ENCODE assay signal across 21 cellular contexts in the genomic region with DNA sequence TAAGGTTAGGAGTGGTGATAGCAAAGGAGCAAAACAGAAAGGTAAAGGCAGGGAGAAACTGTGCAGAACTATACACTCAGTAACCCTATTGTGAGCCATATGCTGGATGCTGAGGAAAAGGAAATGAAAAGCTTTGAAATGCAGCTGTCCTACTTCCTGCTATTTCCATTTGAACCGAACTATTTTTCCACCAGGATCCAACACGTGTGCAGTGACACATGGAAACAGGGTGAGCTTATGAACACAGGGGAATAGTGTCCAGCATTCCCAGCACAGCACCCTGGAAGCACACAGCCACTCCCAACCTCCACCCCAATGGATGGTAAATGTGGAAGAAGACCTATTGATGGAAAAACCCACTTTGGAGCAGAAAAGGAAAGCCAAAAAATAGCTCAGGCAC.
"Had no signal": no experiment of that assay in that cellular context is flagged by ENCODE, and none has a peak within 500 bp of the region (broad histone marks: within the 10 kb centered on the region; RNA-seq: fewer than 3 reads in every experiment).

No MANE protein-coding gene starts in this region.

- H3K4me3 Mint-ChIP-seq: activated CD4-positive, alpha-beta T cell treated with anti-CD3 and anti-CD28 coated beads, Interleukin-2, amount 10 ng/mL, durations not matched to agents 7 days and 5 days; activated CD8-positive, alpha-beta T cell treated with anti-CD3 and anti-CD28 coated beads for 36 hours; activated naive CD4-positive, alpha-beta T cell treated with anti-CD3 and anti-CD28 coated beads, Interleukin-2, amount 50 U/mL, for 24 hours; activated T-helper 1 cell treated with anti-CD3 and anti-CD28 coated beads, Interleukin-12 subunit alpha, Interleukin-12 subunit beta, Interleukin-2, Interleukin-4 antibody, amounts not matched to agents 30 ng/mL and 10 ng/mL and 1 ng/mL, durations not matched to agents 14 hours and 24 hours and 36 hours; brain; memory B cell; stimulated activated naive B cell treated with anti-CD40 and anti-IgM and Interleukin-4, amounts not matched to agents 10 μg/mL and 1 μg/mL and 100 μg/mL, for 72 hours had no signal

- DNase-seq: activated CD4-positive, alpha-beta T cell treated with anti-CD3 and anti-CD28 coated beads, Interleukin-2, amount 10 ng/mL, durations not matched to agents 7 days and 5 days; activated CD4-positive, CD25-positive, alpha-beta regulatory T cell treated with anti-CD3 and anti-CD28 coated beads, Interleukin-2, amount 50 U/mL, for 72 hours; activated CD8-positive, alpha-beta T cell treated with anti-CD3 and anti-CD28 coated beads for 36 hours; activated gamma-delta T cell; aorta; foreskin keratinocyte; hippocampal formation; kidney glomerular epithelial cell; nucleus accumbens; stimulated activated CD4-positive, alpha-beta T cell treated with anti-CD3 and anti-CD28 coated beads, Interleukin-15, amount 100 ng/mL, for 24 hours; stimulated activated naive B cell treated with anti-CD40 and anti-IgM and Interleukin-4, amounts not matched to agents 10 μg/mL and 1 μg/mL and 100 μg/mL, for 72 hours; transverse colon; uterus; WERI-Rb-1 had no signal

- H3K27me3 ChIP-seq: foreskin keratinocyte, transverse colon, uterus had no signal

- H3K4me3 ChIP-seq: smooth muscle cell, transverse colon, uterus had no signal

- H3K27ac Mint-ChIP-seq: activated CD4-positive, alpha-beta T cell treated with anti-CD3 and anti-CD28 coated beads, Interleukin-2, amount 10 ng/mL, durations not matched to agents 7 days and 5 days; activated CD8-positive, alpha-beta T cell treated with anti-CD3 and anti-CD28 coated beads for 36 hours; activated naive CD4-positive, alpha-beta T cell treated with anti-CD3 and anti-CD28 coated beads, Interleukin-2, amount 50 U/mL, for 24 hours; activated T-helper 1 cell treated with anti-CD3 and anti-CD28 coated beads, Interleukin-12 subunit alpha, Interleukin-12 subunit beta, Interleukin-2, Interleukin-4 antibody, amounts not matched to agents 30 ng/mL and 10 ng/mL and 1 ng/mL, durations not matched to agents 14 hours and 24 hours and 36 hours; brain; memory B cell; stimulated activated naive B cell treated with anti-CD40 and anti-IgM and Interleukin-4, amounts not matched to agents 10 μg/mL and 1 μg/mL and 100 μg/mL, for 72 hours had no signal

- H3K36me3 ChIP-seq: transverse colon, uterus, WERI-Rb-1 had no signal

- H3K4me2 ChIP-seq: smooth muscle cell had no signal

- H3K27me3 Mint-ChIP-seq: activated CD4-positive, alpha-beta T cell treated with anti-CD3 and anti-CD28 coated beads, Interleukin-2, amount 10 ng/mL, durations not matched to agents 7 days and 5 days; activated CD8-positive, alpha-beta T cell treated with anti-CD3 and anti-CD28 coated beads for 36 hours; activated naive CD4-positive, alpha-beta T cell treated with anti-CD3 and anti-CD28 coated beads, Interleukin-2, amount 50 U/mL, for 24 hours; brain; memory B cell; stimulated activated naive B cell treated with anti-CD40 and anti-IgM and Interleukin-4, amounts not matched to agents 10 μg/mL and 1 μg/mL and 100 μg/mL, for 72 hours had no signal

- ATAC-seq: activated CD8-positive, alpha-beta T cell treated with anti-CD3 and anti-CD28 coated beads for 36 hours; foreskin keratinocyte; sciatic nerve; stimulated activated naive B cell treated with anti-CD40 and anti-IgM and Interleukin-4, amounts not matched to agents 10 μg/mL and 1 μg/mL and 100 μg/mL, for 72 hours had no signal

- H3K9me3 ChIP-seq: transverse colon, uterus had no signal

- H3K36me3 Mint-ChIP-seq: activated naive CD4-positive, alpha-beta T cell treated with anti-CD3 and anti-CD28 coated beads, Interleukin-2, amount 50 U/mL, for 24 hours; brain had no signal

- H3K9me3 Mint-ChIP-seq: activated CD4-positive, alpha-beta T cell treated with anti-CD3 and anti-CD28 coated beads, Interleukin-2, amount 10 ng/mL, durations not matched to agents 7 days and 5 days; activated CD8-positive, alpha-beta T cell treated with anti-CD3 and anti-CD28 coated beads for 36 hours; activated naive CD4-positive, alpha-beta T cell treated with anti-CD3 and anti-CD28 coated beads, Interleukin-2, amount 50 U/mL, for 24 hours; activated T-helper 1 cell treated with anti-CD3 and anti-CD28 coated beads, Interleukin-12 subunit alpha, Interleukin-12 subunit beta, Interleukin-2, Interleukin-4 antibody, amounts not matched to agents 30 ng/mL and 10 ng/mL and 1 ng/mL, durations not matched to agents 14 hours and 24 hours and 36 hours; brain; memory B cell; stimulated activated naive B cell treated with anti-CD40 and anti-IgM and Interleukin-4, amounts not matched to agents 10 μg/mL and 1 μg/mL and 100 μg/mL, for 72 hours had no signal

- H3K4me1 ChIP-seq: foreskin keratinocyte, transverse colon, uterus had no signal

- H3K27ac ChIP-seq: epithelial cell of prostate, foreskin keratinocyte, transverse colon, uterus, WERI-Rb-1 had no signal

- H3K4me1 Mint-ChIP-seq: activated CD4-positive, alpha-beta T cell treated with anti-CD3 and anti-CD28 coated beads, Interleukin-2, amount 10 ng/mL, durations not matched to agents 7 days and 5 days; activated naive CD4-positive, alpha-beta T cell treated with anti-CD3 and anti-CD28 coated beads, Interleukin-2, amount 50 U/mL, for 24 hours had no signal
